In genomic region chr3:58748024-58748423, GRCh38 we compare ENCODE assay signal across 2 cellular contexts.
A peak's percentile ranks its signal among the peaks of the same experiment; 100 is the strongest.
TF ChIP-seq lines count a peak whose summit lies in the region.

No MANE protein-coding gene starts in this region.

TF ChIP-seq in SK-N-SH, 30 proteins besides CTCF, POLR2A, EP300 and RAD21 (continued from another document):
- TF ChIP-seq REST (IDR thresholded peaks at IDR 0.05; ENCODE audit: low read depth, low read length) (peak; percentile 76), FOSL2 (IDR thresholded peaks at IDR 0.05; ENCODE audit: borderline replicate concordance, low read depth) (no peak), GATA2 (CRISPR knock-in tag; IDR thresholded peaks at IDR 0.05) (no peak)

TF ChIP-seq in SK-N-SH treated with all-trans-retinoic acid at 6 μM for 48 hours, 23 proteins besides CTCF, POLR2A, EP300 and RAD21 (continued from another document):
- TF ChIP-seq, protein P1, sequence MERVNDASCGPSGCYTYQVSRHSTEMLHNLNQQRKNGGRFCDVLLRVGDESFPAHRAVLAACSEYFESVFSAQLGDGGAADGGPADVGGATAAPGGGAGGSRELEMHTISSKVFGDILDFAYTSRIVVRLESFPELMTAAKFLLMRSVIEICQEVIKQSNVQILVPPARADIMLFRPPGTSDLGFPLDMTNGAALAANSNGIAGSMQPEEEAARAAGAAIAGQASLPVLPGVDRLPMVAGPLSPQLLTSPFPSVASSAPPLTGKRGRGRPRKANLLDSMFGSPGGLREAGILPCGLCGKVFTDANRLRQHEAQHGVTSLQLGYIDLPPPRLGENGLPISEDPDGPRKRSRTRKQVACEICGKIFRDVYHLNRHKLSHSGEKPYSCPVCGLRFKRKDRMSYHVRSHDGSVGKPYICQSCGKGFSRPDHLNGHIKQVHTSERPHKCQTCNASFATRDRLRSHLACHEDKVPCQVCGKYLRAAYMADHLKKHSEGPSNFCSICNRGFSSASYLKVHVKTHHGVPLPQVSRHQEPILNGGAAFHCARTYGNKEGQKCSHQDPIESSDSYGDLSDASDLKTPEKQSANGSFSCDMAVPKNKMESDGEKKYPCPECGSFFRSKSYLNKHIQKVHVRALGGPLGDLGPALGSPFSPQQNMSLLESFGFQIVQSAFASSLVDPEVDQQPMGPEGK (CRISPR knock-in tag; IDR thresholded peaks at IDR 0.05; ENCODE audit: borderline replicate concordance) = no peak
- TF ChIP-seq TCF4 (CRISPR knock-in tag; IDR thresholded peaks at IDR 0.05; ENCODE audit: borderline replicate concordance) (no peak), ARNTL (CRISPR knock-in tag; IDR thresholded peaks at IDR 0.05; ENCODE audit: borderline replicate concordance, low read depth) (no peak)
